Comparison of ENCODE assay signal across 23 cellular contexts in the genomic region with DNA sequence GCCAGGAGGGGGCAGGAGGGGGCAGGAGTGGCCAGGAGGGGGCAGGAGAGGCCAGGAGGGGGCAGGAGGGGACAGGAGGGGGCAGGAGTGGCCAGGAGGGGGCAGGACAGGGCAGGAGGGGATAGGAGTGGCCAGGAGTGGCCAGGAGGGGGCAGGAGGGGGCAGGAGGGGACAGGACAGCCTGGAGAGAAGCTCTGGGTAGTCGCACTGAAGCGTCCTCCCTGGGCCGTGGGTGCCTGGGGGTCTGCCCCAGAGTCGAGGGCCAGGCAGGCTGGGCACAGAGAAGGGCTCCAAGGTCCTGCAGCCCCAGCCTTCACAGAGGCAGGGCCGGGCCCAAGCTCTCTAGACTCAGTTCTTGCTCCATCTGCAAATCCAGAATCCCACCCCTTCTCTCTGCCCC. TPM values are rescaled to one million over a fixed set of nuclear protein-coding genes. Genes with fewer than 3 reads are reported as not detected.
DNase-seq lines count a peak whose midpoint lies in the region; ATAC-seq, FAIRE-seq and TF ChIP-seq lines count a peak whose summit lies in the region.
"Had no signal": no experiment of that assay in that cellular context is flagged by ENCODE, and none has a peak within 500 bp of the region (broad histone marks: within the 10 kb centered on the region; RNA-seq: fewer than 3 reads in every experiment).

No MANE protein-coding gene starts in this region.

- H3K4me3 ChIP-seq in K562 (no peak overlapping the region), upper lobe of right lung (no peak overlapping the region)
- H3K4me3 ChIP-seq: GM12878, HAP-1, MG63, PC-9, SJCRH30 had no signal

- H3K27ac ChIP-seq in K562 (ENCODE audit: extremely low read depth, low read depth, low read length) (no peak overlapping the region), upper lobe of right lung (no peak overlapping the region)
- H3K27ac ChIP-seq: PC-9, SJCRH30 had no signal

- no TSS peak for BruUV-seq in K562 (replicated peaks; lab: Mats Ljungman, UMichigan)

- H3K4me1 ChIP-seq in K562 (replicated peaks in 1 of 2; ENCODE audit: control insufficient read depth in 2 of 2, insufficient read depth in 2 of 2, low read length in 2 of 2) (peaks cover 0 to 23% of the 10 kb centered on the region in 2 experiments; a peak in 2 of 5 replicates), upper lobe of right lung (peaks cover 19% of the 10 kb centered on the region)
- H3K4me1 ChIP-seq: HAP-1, SJCRH30 had no signal

- no peaks in the 10 kb centered on the region for H3K79me2 ChIP-seq in K562 (ENCODE audit: control insufficient read depth, insufficient read depth, low read length)

- H3K9me3 ChIP-seq in K562 (replicated peaks; ENCODE audit: control insufficient read depth, insufficient read depth, low read depth, low read length) (peaks cover 4% of the 10 kb centered on the region; the same call in 1 of the 2 replicates), upper lobe of right lung (no peaks in the 10 kb centered on the region)
- H3K9me3 ChIP-seq: HAP-1, MG63, SJCRH30 had no signal

- TF ChIP-seq RAD21 in K562 (CRISPR knock-in tag; conservative IDR thresholded peaks at IDR 0.05 in 1 of 2, IDR thresholded peaks at IDR 0.05 in 1 of 2), result no peak

- no peaks in the 10 kb centered on the region for H3K9me1 ChIP-seq in K562 (ENCODE audit: control insufficient read depth, insufficient read depth, low read length)

- intact Hi-C loops in K562 (cut with micrococcal nuclease), result loop anchor here (2.0 kb wide), 1 partner anchor 30 kb away; no protein-coding TSS in a partner anchor
- intact Hi-C loops in upper lobe of right lung (cut with DNase I), result no loop called here

- no peak overlapping the region for H3K27ac Mint-ChIP-seq in immature natural killer cell
- no peak overlapping the region for H3K27ac Mint-ChIP-seq in chondrocyte (ENCODE audit: unreplicated experiment)

- POLR2A ChIA-PET in K562 (lab: Yijun Ruan, JAX), result no interaction called here

- 0 out of 2 replicates have a peak, but pooled peaks cover 9% of the 10 kb centered on the region for H4K20me1 ChIP-seq in K562 (replicated peaks; ENCODE audit: control insufficient read depth, insufficient read depth, low read length)

- no peak for TF ChIP-seq POLR2A in K562 (conservative IDR thresholded peaks at IDR 0.05)

- peaks cover 17 to 38% of the 10 kb centered on the region in 2 experiments; a peak in 4 of 5 replicates for H3K27me3 ChIP-seq in K562 (ENCODE audit: control insufficient read depth in 2 of 2, insufficient read depth in 2 of 2, low read length in 2 of 2)
- H3K27me3 ChIP-seq in upper lobe of right lung, result no peaks in the 10 kb centered on the region
- H3K27me3 ChIP-seq: MG63 had no signal

- H3K36me3 ChIP-seq in K562 (ENCODE audit: control insufficient read depth, insufficient read depth, low read length), result no peaks in the 10 kb centered on the region
- H3K36me3 ChIP-seq in upper lobe of right lung, result no peaks in the 10 kb centered on the region
- H3K36me3 ChIP-seq: HAP-1, SJCRH30 had no signal

- 17% methylated on average over 4 of the region's 5 CpGs for WGBS in K562 (ENCODE audit: insufficient coverage, low coverage, missing lambda C conversion rate)

- H3K27me3 Mint-ChIP-seq in immature natural killer cell (ENCODE audit: low read depth in 3 of 3) (no peaks in the 10 kb centered on the region), chondrocyte (ENCODE audit: low read depth) (no peaks in the 10 kb centered on the region)

- TF ChIP-seq EP300 in K562 (IDR thresholded peaks at IDR 0.05; ENCODE audit: low read length), result no peak

- peak; percentile 73 for ATAC-seq in K562
- ATAC-seq in upper lobe of right lung, result peak; percentile 7
- no peak for ATAC-seq in HG02642 (IDR thresholded peaks at IDR 0.05; ENCODE audit: poor library complexity, unreplicated experiment)
- ATAC-seq: GM12878, Right ventricle myocardium inferior, SK-N-SH treated with all-trans-retinoic acid at 6 μM for 48 hours had no signal

- no peaks in the 10 kb centered on the region for H3K4me1 Mint-ChIP-seq in immature natural killer cell
- peaks cover 8% of the 10 kb centered on the region for H3K4me1 Mint-ChIP-seq in chondrocyte (ENCODE audit: low read depth)

- TF ChIP-seq CTCF in K562 (IDR thresholded peaks at IDR 0.05 in 2 of 3, conservative IDR thresholded peaks at IDR 0.05 in 1 of 3; ENCODE audit: insufficient read depth in 2 of 3, low read depth in 1 of 3, low read length in 3 of 3) (peak in 1 of 3 experiments; percentile 74; a peak in 2 of 6 replicates), upper lobe of right lung (IDR thresholded peaks at IDR 0.05) (no peak), chondrocyte (IDR thresholded peaks at IDR 0.05) (no peak)

- peak; percentile 15 for DNase-seq in activated gamma-delta T cell treated with Interleukin-2 at 50 U/mL for 16 hours
- DNase-seq in activated gamma-delta T cell (lab: John Stamatoyannopoulos, UW), result no peak
- no peak for DNase-seq in K562 (ENCODE audit: extremely low read depth in 1 of 4, low spot score in 3 of 4)
- DNase-seq in immature natural killer cell, result peak in 2 of 3 donors; percentile 18 to 21
- DNase-seq in upper lobe of right lung, result no peak
- no peak for DNase-seq in chondrocyte (ENCODE audit: low spot score)
- no peak for DNase-seq in activated CD4-positive, alpha-beta T cell treated with anti-CD3 and anti-CD28 coated beads for 48 hours
- DNase-seq: GDM1, GOT3, KBM-7, MG63, NCI-H2029, NCI-H446, NCI-H526 treated with DMSO at 0.1 percent for 48 hours, PC-9, SJCRH30 had no signal

- H2AFZ ChIP-seq in K562 (ENCODE audit: low read depth, low read length), result no peak overlapping the region
- H2AFZ ChIP-seq: PC-9 had no signal

- no peaks in the 10 kb centered on the region for H3K36me3 Mint-ChIP-seq in immature natural killer cell
- no peaks in the 10 kb centered on the region for H3K36me3 Mint-ChIP-seq in chondrocyte (ENCODE audit: low read depth)

- H3K4me3 Mint-ChIP-seq in immature natural killer cell (no peak overlapping the region), chondrocyte (ENCODE audit: unreplicated experiment) (no peak overlapping the region)

- no peak for FAIRE-seq in K562 (lab: Jason Lieb, UNC)
- FAIRE-seq: D721Med, GM12878, HepG2 had no signal

- H3K9me3 Mint-ChIP-seq in immature natural killer cell (no peaks in the 10 kb centered on the region), chondrocyte (ENCODE audit: low read depth) (no peaks in the 10 kb centered on the region)

- in situ Hi-C loops in K562 (cut with MboI), result no loop called here

- CTCF ChIA-PET in K562 (lab: Yijun Ruan, JAX; ENCODE audit: low intra/inter-chr PET ratio), result no interaction called here

- H3K9ac ChIP-seq in K562 (ENCODE audit: insufficient read depth in 1 of 2, low read depth in 2 of 2, low read length in 2 of 2), result no peak overlapping the region

- no peak overlapping the region for H3K4me2 ChIP-seq in K562 (ENCODE audit: insufficient read depth, low read length)
- H3K4me2 ChIP-seq: PC-9 had no signal

RNA-seq across cellular contexts. Expression of a gene that starts 22.9 kb away (rescaled TPM):
- total RNA-seq in K562 (2011; cell fraction: chromatin; rRNA removed; ENCODE audit: low replicate concordance), result 0.90 and 2.1 TPM in 2 replicates
- 1.6 and 1.8 TPM in 2 replicates for total RNA-seq in K562 (2011; cell fraction: nucleolus; rRNA removed)
- total RNA-seq in K562 (2011; cell fraction: nucleoplasm; rRNA removed), result 0.73 and 0.99 TPM in 2 replicates
- total RNA-seq in K562 (2014; rRNA removed), result 0.04 and 0.32 TPM in 2 replicates
- total RNA-seq in K562 (2014; rRNA removed; fragmentation: Illumina TruSeq; extraction: Trizol), result not detected in 2 replicates
- total RNA-seq in K562 (2015; rRNA removed; fragmentation: Illumina TruSeq; extraction: Trizol), result 0.11 and 0.14 TPM in 2 replicates
- total RNA-seq in K562 (2021), result 0.40 and 1.7 TPM in 2 replicates
- polyA plus RNA-seq in K562 (2011; rRNA removed), result 0.03 and 0.16 TPM in 2 replicates
- 0.03 and 0.10 TPM in 2 replicates for polyA plus RNA-seq in K562 (2011; cell fraction: cytosol; rRNA removed)
- 1.3 and 1.8 TPM in 2 replicates for polyA plus RNA-seq in K562 (2011; cell fraction: nucleus; rRNA removed)
- 0.51 and 14.3 TPM in 2 replicates for polyA plus RNA-seq in K562 (2012)
- 0.04 and 0.24 TPM in 2 replicates for polyA plus RNA-seq in K562 (2014; fragmentation: Illumina TruSeq; extraction: Trizol)
- polyA plus RNA-seq in K562 (2014; fragmentation: Nextera tagmentation; extraction: Ambion mirVana), result not detected
- 0.25 and 0.65 TPM in 2 replicates for polyA plus RNA-seq in K562 (2014; rRNA removed)
- not detected in 2 replicates for polyA minus RNA-seq in K562 (2011; rRNA and poly(A)+ RNA removed)
- not detected in 2 replicates for polyA minus RNA-seq in K562 (2011; cell fraction: cytosol; rRNA and poly(A)+ RNA removed)
- polyA minus RNA-seq in K562 (2011; cell fraction: nucleus; rRNA and poly(A)+ RNA removed), result 0.27 and 0.67 TPM in 2 replicates
- polyA plus RNA-seq in immature natural killer cell, result under 1 TPM in 1 of 3 donors, not detected in 2; 0.08 TPM
- 96.6 TPM for total RNA-seq in upper lobe of right lung
- 185 to 332 TPM (median 328 TPM) in 3 replicates for total RNA-seq in chondrocyte
- total RNA-seq: SJCRH30 had no signal

RNA-seq across cellular contexts. Expression of a gene that starts 36.4 kb away (rescaled TPM):
- 5.9 and 9.5 TPM in 2 replicates for total RNA-seq in K562 (2011; cell fraction: chromatin; rRNA removed; ENCODE audit: low replicate concordance)
- total RNA-seq in K562 (2011; cell fraction: nucleolus; rRNA removed), result 7.4 and 8.7 TPM in 2 replicates
- 7.7 and 9.1 TPM in 2 replicates for total RNA-seq in K562 (2011; cell fraction: nucleoplasm; rRNA removed)
- 4.6 and 5.1 TPM in 2 replicates for total RNA-seq in K562 (2014; rRNA removed)
- 5.0 and 5.2 TPM in 2 replicates for total RNA-seq in K562 (2014; rRNA removed; fragmentation: Illumina TruSeq; extraction: Trizol)
- 5.7 and 6.2 TPM in 2 replicates for total RNA-seq in K562 (2015; rRNA removed; fragmentation: Illumina TruSeq; extraction: Trizol)
- 8.4 and 8.9 TPM in 2 replicates for total RNA-seq in K562 (2021)
- polyA plus RNA-seq in K562 (2011; rRNA removed), result 9.9 and 11.0 TPM in 2 replicates
- polyA plus RNA-seq in K562 (2011; cell fraction: cytosol; rRNA removed), result 10.9 and 11.7 TPM in 2 replicates
- polyA plus RNA-seq in K562 (2011; cell fraction: nucleus; rRNA removed), result 6.1 and 6.5 TPM in 2 replicates
- polyA plus RNA-seq in K562 (2012), result 9.3 and 18.8 TPM in 2 replicates
- 9.7 and 10.0 TPM in 2 replicates for polyA plus RNA-seq in K562 (2014; fragmentation: Illumina TruSeq; extraction: Trizol)
- polyA plus RNA-seq in K562 (2014; fragmentation: Nextera tagmentation; extraction: Ambion mirVana), result 1 to 10 TPM; 1.6 to 1.9 TPM
- polyA plus RNA-seq in K562 (2014; rRNA removed), result 6.8 and 7.1 TPM in 2 replicates
- polyA minus RNA-seq in K562 (2011; rRNA and poly(A)+ RNA removed), result 5.7 and 7.5 TPM in 2 replicates
- 5.6 and 7.6 TPM in 2 replicates for polyA minus RNA-seq in K562 (2011; cell fraction: cytosol; rRNA and poly(A)+ RNA removed)
- 2.2 and 3.7 TPM in 2 replicates for polyA minus RNA-seq in K562 (2011; cell fraction: nucleus; rRNA and poly(A)+ RNA removed)
- polyA plus RNA-seq in immature natural killer cell, result 10 to 100 TPM; 36.2 to 43.4 (median 40.3) TPM
- 47.5 TPM for total RNA-seq in upper lobe of right lung
- 52.5 to 53.7 TPM (median 53.6 TPM) in 3 replicates for total RNA-seq in chondrocyte

Comparison
In these comparisons a context has a peak if more than half of its experiments do, and no peak if none do; other contexts are left out.
1. DNase-seq: peak in activated gamma-delta T cell treated with Interleukin-2 at 50 U/mL for 16 hours (single experiment) and immature natural killer cell (2 of 3); none in activated gamma-delta T cell (single experiment), K562 (0 of 4), upper lobe of right lung (single experiment), chondrocyte (single experiment) and activated CD4-positive, alpha-beta T cell treated with anti-CD3 and anti-CD28 coated beads for 48 hours (single experiment).
2. RNA of a gene that starts 22.9 kb away (total RNA-seq): 185 to 332 TPM in chondrocyte and 96.6 TPM in upper lobe of right lung (single experiment); 0.04 to 2.1 TPM in K562; every median in the first group is over 10 times any median in the second.